In genomic region chr19:57578487-57579205, GRCh38 we compare ENCODE assay signal across 8 cellular contexts.
DNase-seq lines count a peak whose midpoint lies in the region; ATAC-seq lines count a peak whose summit lies in the region.

Gene ZNF416, minus strand, starts transcription at chr19:57578911. Its CDS starts 207 bp downstream, at chr19:57578704.

- ATAC-seq in GM19035 (IDR thresholded peaks at IDR 0.05; ENCODE audit: unreplicated experiment) (peak; percentile 93), HG03342 (IDR thresholded peaks at IDR 0.05; ENCODE audit: unreplicated experiment) (peak; percentile 89)
- ATAC-seq in activated CD4-positive, CD25-positive, alpha-beta regulatory T cell treated with anti-CD3 and anti-CD28 coated beads, Interleukin-2, amount 50 U/mL, for 24 hours, result peak; percentile 97 to 98

- DNase-seq in AG20443 (ENCODE audit: low spot score), result peak; percentile 98
- DNase-seq in NCI-H345 treated with DMSO at 0.1 percent for 48 hours (lab: John Stamatoyannopoulos, UW; ENCODE audit: unreplicated experiment), result peak; percentile 89
- peak; percentile 92 to 95 for DNase-seq in cerebellar nuclear complex (lab: John Stamatoyannopoulos, UW)
- DNase-seq in islet precursor cell, result peak; percentile 98
- DNase-seq in stimulated activated CD4-positive, alpha-beta T cell treated with anti-CD3 and anti-CD28 coated beads, Interleukin-12 subunit alpha, Interleukin-12 subunit beta, amount 100 ng/mL, for 4 hours, result peak; percentile 86

Comparison
In these comparisons a context has a peak if more than half of its experiments do, and no peak if none do; other contexts are left out.
1. Peak in every context shown above with its lines: DNase-seq and ATAC-seq.